Comparison of ENCODE assay signal across 17 cellular contexts in genomic region chr2:95392730-95393455, GRCh38. TPM values are rescaled to one million over a fixed set of nuclear protein-coding genes. Genes with fewer than 3 reads are reported as not detected.
DNase-seq lines count a peak whose midpoint lies in the region; ATAC-seq and TF ChIP-seq lines count a peak whose summit lies in the region.
"Had no signal": no experiment of that assay in that cellular context is flagged by ENCODE, and none has a peak within 500 bp of the region (broad histone marks: within the 10 kb centered on the region; RNA-seq: fewer than 3 reads in every experiment).

No MANE protein-coding gene starts in this region.

- H3K79me2 ChIP-seq in GM23338 (replicated peaks; ENCODE audit: insufficient read depth) = no peaks in the 10 kb centered on the region

- in situ Hi-C loops in astrocyte of the spinal cord (cut with HindIII; ENCODE audit: low sequenced_read_pairs) (no loop called here), HAP-1 (cut with MboI; ENCODE audit: low sequenced_read_pairs) (no loop called here)

- no peak overlapping the region for H2AFZ ChIP-seq in GM23338

- H3K27ac ChIP-seq in GM23338 (ENCODE audit: low read depth) (no peak overlapping the region), liver (ENCODE audit: low read depth in 1 of 2, low read length in 2 of 2) (peak overlapping the region; percentile 39 to 88)
- H3K27ac ChIP-seq: BLaER1 had no signal

- H3K9ac ChIP-seq in liver (ENCODE audit: low read depth in 1 of 2, low read length in 2 of 2) = no peak overlapping the region
- H3K9ac ChIP-seq: BLaER1 had no signal

- peaks cover 2% of the 10 kb centered on the region; the same call in 2 of the 3 replicates for H3K9me3 Mint-ChIP-seq in GM23338
- H3K9me3 Mint-ChIP-seq: activated T-helper 1 cell treated with anti-CD3 and anti-CD28 coated beads, Interleukin-12 subunit alpha, Interleukin-12 subunit beta, Interleukin-2, Interleukin-4 antibody, amounts not matched to agents 30 ng/mL and 10 ng/mL and 1 ng/mL, durations not matched to agents 14 hours and 24 hours and 36 hours had no signal

- no peaks in the 10 kb centered on the region for H3F3A ChIP-seq in GM23338 (replicated peaks; ENCODE audit: low read depth)

- peak; percentile 62 to 64 for TF ChIP-seq CTCF in GM23338 (conservative IDR thresholded peaks at IDR 0.05; ENCODE audit: low read depth in 2 of 2)
- TF ChIP-seq CTCF in astrocyte of the spinal cord (IDR thresholded peaks at IDR 0.05; ENCODE audit: low read depth, low read length) = peak; percentile 20
- no peak for TF ChIP-seq CTCF in liver (IDR thresholded peaks at IDR 0.05; ENCODE audit: low read depth, low read length, missing input control)

- peak; percentile 48 for ATAC-seq in GM23338
- ATAC-seq in GM18861 (IDR thresholded peaks at IDR 0.05; ENCODE audit: unreplicated experiment) = no peak

- H3K4me3 ChIP-seq in GM23338 (no peak overlapping the region), astrocyte of the spinal cord (ENCODE audit: low read depth, low read length) (no peak overlapping the region), liver (ENCODE audit: low read depth in 1 of 3, low read length in 3 of 3) (no peak overlapping the region), HAP-1 (no peak overlapping the region)
- H3K4me3 ChIP-seq: BLaER1, thyroid gland had no signal

- H3K27me3 ChIP-seq in GM23338 (ENCODE audit: insufficient read depth) (0 out of 2 replicates have a peak, but pooled peaks cover 3% of the 10 kb centered on the region), liver (ENCODE audit: control insufficient read depth in 4 of 4, insufficient read depth in 4 of 4, low read length in 3 of 4) (no peaks in the 10 kb centered on the region), HAP-1 (ENCODE audit: low read depth) (no peaks in the 10 kb centered on the region)
- H3K27me3 ChIP-seq: BLaER1, thyroid gland had no signal

- no peak overlapping the region for H3K4me2 ChIP-seq in GM23338
- H3K4me2 ChIP-seq: BLaER1 had no signal

- H4K20me1 ChIP-seq in GM23338 (replicated peaks; ENCODE audit: insufficient read depth) = no peaks in the 10 kb centered on the region
- H4K20me1 ChIP-seq: BLaER1 had no signal

- H3K36me3 ChIP-seq in GM23338 (ENCODE audit: insufficient read depth) = no peaks in the 10 kb centered on the region
- H3K36me3 ChIP-seq in liver (ENCODE audit: control insufficient read depth in 4 of 4, insufficient read depth in 3 of 4, low read depth in 1 of 4, low read length in 3 of 4) = no peaks in the 10 kb centered on the region
- no peaks in the 10 kb centered on the region for H3K36me3 ChIP-seq in HAP-1 (replicated peaks)
- H3K36me3 ChIP-seq: BLaER1, thyroid gland had no signal

- H3K9me3 ChIP-seq in liver (ENCODE audit: control insufficient read depth in 4 of 4, low read length in 3 of 4) = no peaks in the 10 kb centered on the region
- no peaks in the 10 kb centered on the region for H3K9me3 ChIP-seq in HAP-1
- H3K9me3 ChIP-seq: BLaER1, thyroid gland had no signal

- peaks cover 19% of the 10 kb centered on the region for H3K27me3 Mint-ChIP-seq in GM23338 (ENCODE audit: insufficient read depth, low read depth, poor library complexity)

- no peak overlapping the region for H3K27ac Mint-ChIP-seq in GM23338
- H3K27ac Mint-ChIP-seq: activated T-helper 1 cell treated with anti-CD3 and anti-CD28 coated beads, Interleukin-12 subunit alpha, Interleukin-12 subunit beta, Interleukin-2, Interleukin-4 antibody, amounts not matched to agents 30 ng/mL and 10 ng/mL and 1 ng/mL, durations not matched to agents 14 hours and 24 hours and 36 hours had no signal

- peaks cover 6% of the 10 kb centered on the region for H3K4me1 Mint-ChIP-seq in GM23338

- no peak overlapping the region for H3K4me3 Mint-ChIP-seq in GM23338
- H3K4me3 Mint-ChIP-seq: activated T-helper 1 cell treated with anti-CD3 and anti-CD28 coated beads, Interleukin-12 subunit alpha, Interleukin-12 subunit beta, Interleukin-2, Interleukin-4 antibody, amounts not matched to agents 30 ng/mL and 10 ng/mL and 1 ng/mL, durations not matched to agents 14 hours and 24 hours and 36 hours had no signal

- TF ChIP-seq RAD21 in liver (IDR thresholded peaks at IDR 0.05) = no peak

- no peaks in the 10 kb centered on the region for H3K36me3 Mint-ChIP-seq in GM23338 (ENCODE audit: low read depth)

- 59% methylated on average over 8 of the region's 8 CpGs for WGBS in liver

- H3K4me1 ChIP-seq in GM23338 (ENCODE audit: insufficient read depth) = no peaks in the 10 kb centered on the region
- peaks cover 21 to 53% (median 47%) of the 10 kb centered on the region in 4 donors for H3K4me1 ChIP-seq in liver (ENCODE audit: control insufficient read depth in 4 of 4, insufficient read depth in 4 of 4, low read length in 3 of 4)
- H3K4me1 ChIP-seq in HAP-1 = no peaks in the 10 kb centered on the region
- H3K4me1 ChIP-seq: BLaER1 had no signal

- peak; percentile 6 for DNase-seq in AG20443 (ENCODE audit: low spot score)
- peak; percentile 59 for DNase-seq in GM23338 (ENCODE audit: low spot score)
- DNase-seq in astrocyte of the spinal cord (ENCODE audit: low read depth, low spot score) = no peak
- no peak for DNase-seq in NCI-H2029 (lab: John Stamatoyannopoulos, UW)
- DNase-seq in activated CD4-positive, CD25-positive, alpha-beta regulatory T cell (lab: John Stamatoyannopoulos, UW) = no peak
- no peak for DNase-seq in HAP-1 (ENCODE audit: low spot score in 2 of 2)
- DNase-seq: activated CD4-positive, alpha-beta T cell treated with anti-CD3 and anti-CD28 coated beads, Interleukin-2, amount 50 U/mL, for 48 hours; effector CD4-positive, alpha-beta T cell; foreskin melanocyte; NCI-H2029 treated with DMSO at 0.1 percent for 48 hours; NCI-H774; SIG-M5 had no signal

- no peaks in the 10 kb centered on the region for H3K9me2 ChIP-seq in GM23338 (ENCODE audit: insufficient read depth)

TF ChIP-seq in GM23338, 12 proteins besides CTCF, POLR2A, EP300 and RAD21 (continues in another document):
- TF ChIP-seq ZNF331 (CRISPR knock-in tag; IDR thresholded peaks at IDR 0.05; ENCODE audit: low read depth) = no peak
- no peak for TF ChIP-seq REST (IDR thresholded peaks at IDR 0.05; ENCODE audit: unreplicated experiment)
- no peak for TF ChIP-seq EZH2phosphoT487 (IDR thresholded peaks at IDR 0.05; ENCODE audit: unreplicated experiment)
- no peak for TF ChIP-seq ZNF114 (CRISPR knock-in tag; IDR thresholded peaks at IDR 0.05)
- no peak for TF ChIP-seq CREB1 (CRISPR knock-in tag; IDR thresholded peaks at IDR 0.05; ENCODE audit: low read depth)

TF ChIP-seq in liver, 16 proteins besides CTCF, POLR2A, EP300 and RAD21 (continues in another document):
- TF ChIP-seq RXRA (IDR thresholded peaks at IDR 0.05) (peak; percentile 27 to 77), REST (IDR thresholded peaks at IDR 0.05) (peak; percentile 27), MAX (IDR thresholded peaks at IDR 0.05) (peak; percentile 41), ATF3 (IDR thresholded peaks at IDR 0.05) (peak; percentile 16), ZBTB33 (IDR thresholded peaks at IDR 0.05) (peak; percentile 16), JUND (IDR thresholded peaks at IDR 0.05) (no peak), NR2F2 (IDR thresholded peaks at IDR 0.05) (no peak), GABPA (IDR thresholded peaks at IDR 0.05 in 1 of 2, conservative IDR thresholded peaks at IDR 0.05 in 1 of 2) (no peak)

RNA-seq across cellular contexts. Expression of gene FAHD2A, which starts 9.6 kb away (rescaled TPM):
- 48.1 and 51.0 TPM in 2 replicates for total RNA-seq in GM23338 (2014; rRNA removed; shearing (Covaris generic))
- polyA plus RNA-seq in GM23338 (2016; fragmentation: Nextera tagmentation; extraction: Ambion mirVana) (26.8 and 27.6 TPM in 2 replicates), liver (100 to 1,000 TPM in 1 of 2 donors, 10 to 100 TPM in 1; 69.9 to 105 TPM)
- total RNA-seq in liver = 10 to 100 TPM; 20.1 to 68.7 TPM

Comparison
In these comparisons a context has a peak if more than half of its experiments do, and no peak if none do; other contexts are left out.
1. DNase-seq: peak in AG20443 (single experiment) and GM23338 (single experiment); none in astrocyte of the spinal cord (single experiment), NCI-H2029 (single experiment), activated CD4-positive, CD25-positive, alpha-beta regulatory T cell (0 of 4) and HAP-1 (0 of 2).